Comparison of ENCODE assay signal across 26 cellular contexts in the genomic region with DNA sequence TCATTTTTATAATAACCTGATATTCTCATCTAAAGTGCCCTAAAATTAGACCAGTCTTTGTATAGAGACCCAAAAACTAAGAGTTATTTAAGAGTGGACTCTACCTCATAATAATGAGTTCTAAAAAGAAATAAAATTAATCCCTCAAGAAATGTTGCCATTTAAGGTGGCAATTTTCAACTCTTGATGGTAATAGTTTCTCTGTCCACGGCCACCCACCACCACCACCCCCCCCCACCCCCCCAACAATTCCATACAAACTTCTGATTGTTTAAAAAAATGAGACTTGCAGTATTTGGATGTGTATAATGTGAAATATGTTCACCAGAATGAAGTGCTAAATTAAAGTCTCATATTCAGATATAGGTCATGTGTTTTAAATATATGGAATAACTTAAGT.
"Had no signal": no experiment of that assay in that cellular context is flagged by ENCODE, and none has a peak within 500 bp of the region (broad histone marks: within the 10 kb centered on the region; RNA-seq: fewer than 3 reads in every experiment).

No MANE protein-coding gene starts in this region.

- FAIRE-seq: endometrium, kidney had no signal

- H3K4me3 ChIP-seq: colonic mucosa, esophagus squamous epithelium, heart right ventricle, lung, right atrium auricular region, sigmoid colon, upper lobe of right lung, uterus had no signal

- H3K27me3 ChIP-seq: colonic mucosa, right atrium auricular region, suprapubic skin had no signal

- H3K36me3 ChIP-seq: colonic mucosa, esophagus squamous epithelium, heart right ventricle, neutrophil, prostate gland, right atrium auricular region, sigmoid colon, suprapubic skin, transverse colon, upper lobe of right lung, uterus had no signal

- H3K27ac Mint-ChIP-seq: dendritic cell treated with granulocyte-macrophage colony-stimulating factor and Interleukin-4, amounts not matched to agents 40 ng/mL and 50 ng/mL, for 4 days; naive thymus-derived CD4-positive, alpha-beta T cell; stimulated activated naive B cell treated with anti-CD40 and anti-IgM and Interleukin-4, amounts not matched to agents 10 μg/mL and 1 μg/mL and 100 μg/mL, for 72 hours; stimulated activated naive CD8-positive, alpha-beta T cell treated with anti-CD3 and anti-CD28 coated beads, Interleukin-15, Interleukin-2, amounts not matched to agents 100 ng/mL and 50 ng/mL, for 24 hours had no signal

- H3K4me1 ChIP-seq: prostate gland had no signal

- H3K9ac ChIP-seq: parathyroid adenoma had no signal

- H3K9me3 Mint-ChIP-seq: central memory CD8-positive, alpha-beta T cell; dendritic cell treated with granulocyte-macrophage colony-stimulating factor and Interleukin-4, amounts not matched to agents 40 ng/mL and 50 ng/mL, for 4 days; stimulated activated naive B cell treated with anti-CD40 and anti-IgM and Interleukin-4, amounts not matched to agents 10 μg/mL and 1 μg/mL and 100 μg/mL, for 72 hours; stimulated activated naive CD8-positive, alpha-beta T cell treated with anti-CD3 and anti-CD28 coated beads, Interleukin-15, Interleukin-2, amounts not matched to agents 100 ng/mL and 50 ng/mL, for 24 hours had no signal

- H2AFZ ChIP-seq: parathyroid adenoma had no signal

- ATAC-seq: heart right ventricle; left lobe of liver; naive thymus-derived CD4-positive, alpha-beta T cell; stimulated activated naive B cell treated with anti-CD40 and anti-IgM and Interleukin-4, amounts not matched to agents 10 μg/mL and 1 μg/mL and 100 μg/mL, for 72 hours; upper lobe of right lung had no signal

- H3K9me3 ChIP-seq: colonic mucosa, esophagus squamous epithelium, heart right ventricle, neutrophil, prostate gland, right atrium auricular region, sigmoid colon, suprapubic skin, transverse colon, upper lobe of right lung, uterus had no signal

- H3K4me3 Mint-ChIP-seq: central memory CD8-positive, alpha-beta T cell; dendritic cell treated with granulocyte-macrophage colony-stimulating factor and Interleukin-4, amounts not matched to agents 40 ng/mL and 50 ng/mL, for 4 days; stimulated activated naive B cell treated with anti-CD40 and anti-IgM and Interleukin-4, amounts not matched to agents 10 μg/mL and 1 μg/mL and 100 μg/mL, for 72 hours; stimulated activated naive CD8-positive, alpha-beta T cell treated with anti-CD3 and anti-CD28 coated beads, Interleukin-15, Interleukin-2, amounts not matched to agents 100 ng/mL and 50 ng/mL, for 24 hours had no signal

- DNase-seq: colonic mucosa; effector memory CD4-positive, alpha-beta T cell; esophagus squamous epithelium; foreskin melanocyte; glutamatergic neuron; heart right ventricle; kidney; naive thymus-derived CD4-positive, alpha-beta T cell; sigmoid colon; stimulated activated CD4-positive, alpha-beta T cell treated with anti-CD3 and anti-CD28 coated beads, Interleukin-15, amount 100 ng/mL, for 24 hours; stimulated activated CD4-positive, alpha-beta T cell treated with anti-CD3 and anti-CD28 coated beads, Interleukin-2, amount 100 ng/mL, for 48 hours; stimulated activated naive B cell treated with anti-CD40 and anti-IgM and Interleukin-4, amounts not matched to agents 10 μg/mL and 1 μg/mL and 100 μg/mL, for 72 hours; transverse colon; upper lobe of right lung; uterus had no signal

- H3K36me3 Mint-ChIP-seq: stimulated activated naive B cell treated with anti-CD40 and anti-IgM and Interleukin-4, amounts not matched to agents 10 μg/mL and 1 μg/mL and 100 μg/mL, for 72 hours had no signal

- H3K4me1 Mint-ChIP-seq: central memory CD8-positive, alpha-beta T cell had no signal

- H3K27ac ChIP-seq: colonic mucosa, esophagus squamous epithelium, heart right ventricle, neutrophil, parathyroid adenoma, right atrium auricular region, sigmoid colon, suprapubic skin, upper lobe of right lung, uterus had no signal
